ENCODE assay signal across 13 cellular contexts in the genomic region with DNA sequence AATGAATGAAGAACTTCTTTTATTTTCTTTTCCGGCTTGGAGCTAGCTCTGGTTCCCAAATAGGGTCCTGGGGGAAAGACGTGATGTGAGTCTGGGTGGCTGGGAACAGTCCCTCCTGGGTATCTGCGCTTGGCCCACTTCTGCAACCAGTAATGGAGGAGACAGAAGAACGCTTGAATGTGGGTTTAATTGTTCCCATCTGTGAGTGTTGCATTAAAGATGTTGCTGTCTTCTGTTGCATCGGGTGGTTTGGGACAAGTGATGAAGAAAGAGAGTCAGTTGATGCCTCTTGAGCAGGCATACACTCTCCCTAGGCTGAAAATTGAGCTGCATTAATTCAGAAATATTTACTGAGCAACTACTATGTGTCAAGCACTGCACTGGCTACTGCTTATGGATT.
DNase-seq lines count a peak whose midpoint lies in the region; ATAC-seq and TF ChIP-seq lines count a peak whose summit lies in the region.
"Had no signal": no experiment of that assay in that cellular context is flagged by ENCODE, and none has a peak within 500 bp of the region (broad histone marks: within the 10 kb centered on the region; RNA-seq: fewer than 3 reads in every experiment).

No MANE protein-coding gene starts in this region.

- H3K27ac Mint-ChIP-seq in endodermal cell, result no peak overlapping the region
- H3K27ac Mint-ChIP-seq: activated naive CD4-positive, alpha-beta T cell treated with anti-CD3 and anti-CD28 coated beads, Interleukin-2, amount 50 U/mL, for 72 hours had no signal

- H3K4me1 ChIP-seq in DND-41 (ENCODE audit: insufficient read depth, low read length) (peaks cover 23% of the 10 kb centered on the region), PC-3 (ENCODE audit: insufficient read depth, low read length) (peaks cover 10% of the 10 kb centered on the region; the same call in 1 of the 2 replicates), endodermal cell (ENCODE audit: control insufficient read depth, insufficient read depth, low read length) (no peaks in the 10 kb centered on the region), skeletal muscle satellite cell (ENCODE audit: control insufficient read depth, insufficient read depth, low read length) (peaks cover 12% of the 10 kb centered on the region), foreskin keratinocyte (no peaks in the 10 kb centered on the region)
- H3K4me1 ChIP-seq: testis had no signal

- H3K9ac ChIP-seq in DND-41 (ENCODE audit: low read depth, low read length), result peak overlapping the region; percentile 50
- no peak overlapping the region for H3K9ac ChIP-seq in PC-3 (ENCODE audit: low read length)
- no peak overlapping the region for H3K9ac ChIP-seq in endodermal cell (ENCODE audit: extremely low read depth, low read length, poor library complexity, severe bottlenecking)
- peak overlapping the region; percentile 69 for H3K9ac ChIP-seq in skeletal muscle satellite cell (ENCODE audit: low read depth, low read length)

- H3K27me3 Mint-ChIP-seq in endodermal cell (ENCODE audit: insufficient read depth), result peaks cover 56% of the 10 kb centered on the region

- peak; percentile 9 for DNase-seq in DND-41
- no peak for DNase-seq in PC-3
- DNase-seq in endodermal cell, result no peak
- DNase-seq in foreskin keratinocyte, result no peak
- DNase-seq: activated CD4-positive, alpha-beta T cell treated with anti-CD3 and anti-CD28 coated beads for 4 hours; KBM-7 had no signal

- H3K9me3 Mint-ChIP-seq in endodermal cell, result peaks cover 1% of the 10 kb centered on the region
- H3K9me3 Mint-ChIP-seq: activated naive CD4-positive, alpha-beta T cell treated with anti-CD3 and anti-CD28 coated beads, Interleukin-2, amount 50 U/mL, for 72 hours had no signal

- no peaks in the 10 kb centered on the region for H3K36me3 ChIP-seq in DND-41 (ENCODE audit: insufficient read depth, low read length)
- no peaks in the 10 kb centered on the region for H3K36me3 ChIP-seq in PC-3 (ENCODE audit: low read depth, low read length)
- no peaks in the 10 kb centered on the region for H3K36me3 ChIP-seq in endodermal cell (ENCODE audit: control insufficient read depth, insufficient read depth, low read length)
- H3K36me3 ChIP-seq in skeletal muscle satellite cell (ENCODE audit: insufficient read depth, low read length), result no peaks in the 10 kb centered on the region
- H3K36me3 ChIP-seq: neutrophil had no signal

- H4K20me1 ChIP-seq in DND-41 (ENCODE audit: insufficient read depth, low read length), result no peaks in the 10 kb centered on the region
- no peaks in the 10 kb centered on the region for H4K20me1 ChIP-seq in PC-3 (ENCODE audit: low read length)

- BruUV-seq in PC-3 (replicated peaks; lab: Mats Ljungman, UMichigan), result no TSS peak

- H3K79me2 ChIP-seq in DND-41 (ENCODE audit: insufficient read depth, low read length) (no peaks in the 10 kb centered on the region), PC-3 (ENCODE audit: low read length) (no peaks in the 10 kb centered on the region)

- H2AFZ ChIP-seq in DND-41 (ENCODE audit: low read depth, low read length) (peak overlapping the region; percentile 77), PC-3 (ENCODE audit: low read length) (no peak overlapping the region)

- POLR2A ChIA-PET in PC-3 (lab: Charles Lee; ENCODE audit: unreplicated experiment), result interaction anchor here (0.6 kb wide), 1 partner anchor 389 kb away, joined by 6 read pairs; no protein-coding TSS in a partner anchor

- CTCF ChIA-PET in PC-3 (lab: Charles Lee), result no interaction called here

- H3K4me3 Mint-ChIP-seq in endodermal cell, result no peak overlapping the region
- H3K4me3 Mint-ChIP-seq: GM23338 had no signal

- no peaks in the 10 kb centered on the region for H3K9me2 ChIP-seq in PC-3 (replicated peaks; ENCODE audit: low read length)

- intact Hi-C loops in PC-3 (cut with micrococcal nuclease), result no loop called here

- peaks cover 3% of the 10 kb centered on the region for H3K4me1 Mint-ChIP-seq in endodermal cell

- H3K4me3 ChIP-seq in DND-41 (ENCODE audit: low read depth in 1 of 2, low read length in 2 of 2), result peak overlapping the region; percentile 0 to 52; a peak in 3 of 4 replicates
- peak overlapping the region; percentile 61; the same call in 1 of the 2 replicates for H3K4me3 ChIP-seq in PC-3 (ENCODE audit: low read length)
- no peak overlapping the region for H3K4me3 ChIP-seq in endodermal cell (ENCODE audit: low read length)
- H3K4me3 ChIP-seq in skeletal muscle satellite cell (ENCODE audit: low read length), result peak overlapping the region; percentile 71
- H3K4me3 ChIP-seq: GM23338 had no signal

- 88 to 95% methylated on average over 1 to 5 of the region's 5 CpGs for WGBS in endodermal cell (ENCODE audit: insufficient coverage in 1 of 2, insufficient read length in 1 of 2), 2 experiments

- no peaks in the 10 kb centered on the region for H3F3A ChIP-seq in PC-3 (ENCODE audit: low read length, unreplicated experiment)

- H3K4me2 ChIP-seq in DND-41 (ENCODE audit: insufficient read depth, low read length), result peak overlapping the region; percentile 69
- H3K4me2 ChIP-seq in PC-3 (ENCODE audit: low read length), result peak overlapping the region; percentile 80
- H3K4me2 ChIP-seq in skeletal muscle satellite cell (ENCODE audit: low read length), result peak overlapping the region; percentile 88
- H3K4me2 ChIP-seq: GM23338 had no signal

- no peak for TF ChIP-seq CTCF in DND-41 (IDR thresholded peaks at IDR 0.05; ENCODE audit: borderline replicate concordance, extremely low read depth, low read length, poor library complexity, severe bottlenecking)
- TF ChIP-seq CTCF in PC-3 (conservative IDR thresholded peaks at IDR 0.05; ENCODE audit: low read depth, low read length), result no peak
- TF ChIP-seq CTCF in endodermal cell (conservative IDR thresholded peaks at IDR 0.05), result no peak
- TF ChIP-seq CTCF in foreskin keratinocyte (conservative IDR thresholded peaks at IDR 0.05), result no peak

- no peaks in the 10 kb centered on the region for H3K27me3 ChIP-seq in DND-41 (ENCODE audit: insufficient read depth, low read length, poor library complexity)
- peaks cover 13% of the 10 kb centered on the region; the same call in 1 of the 2 replicates for H3K27me3 ChIP-seq in PC-3 (ENCODE audit: low read length)
- H3K27me3 ChIP-seq in endodermal cell (ENCODE audit: control insufficient read depth, insufficient read depth, low read length, poor library complexity, severe bottlenecking), result no peaks in the 10 kb centered on the region
- H3K27me3 ChIP-seq in skeletal muscle satellite cell (ENCODE audit: control insufficient read depth, insufficient read depth, low read length), result no peaks in the 10 kb centered on the region
- H3K27me3 ChIP-seq in foreskin keratinocyte, result no peaks in the 10 kb centered on the region
- H3K27me3 ChIP-seq: neutrophil, testis had no signal

- H3K9me3 ChIP-seq in DND-41 (ENCODE audit: insufficient read depth, low read length, severe bottlenecking) (no peaks in the 10 kb centered on the region), PC-3 (ENCODE audit: low read length) (no peaks in the 10 kb centered on the region), endodermal cell (ENCODE audit: control insufficient read depth, low read length) (peaks cover 9% of the 10 kb centered on the region), skeletal muscle satellite cell (replicated peaks; ENCODE audit: low read length) (no peaks in the 10 kb centered on the region)
- H3K9me3 ChIP-seq: neutrophil, testis had no signal

- no peaks in the 10 kb centered on the region for H3K36me3 Mint-ChIP-seq in endodermal cell (ENCODE audit: low read depth)
- H3K36me3 Mint-ChIP-seq: activated naive CD4-positive, alpha-beta T cell treated with anti-CD3 and anti-CD28 coated beads, Interleukin-2, amount 50 U/mL, for 72 hours had no signal

- ATAC-seq in DND-41 (ENCODE audit: insufficient read depth, low read depth) (no peak), PC-3 (no peak), HG02885 (IDR thresholded peaks at IDR 0.05; ENCODE audit: poor library complexity, unreplicated experiment) (no peak), HG02840 (IDR thresholded peaks at IDR 0.05; ENCODE audit: low FRiP score, unreplicated experiment) (no peak), foreskin keratinocyte (no peak)
- ATAC-seq: GM23338 had no signal

- peak overlapping the region; percentile 89 for H3K27ac ChIP-seq in DND-41 (ENCODE audit: low read length)
- H3K27ac ChIP-seq in PC-3 (ENCODE audit: low read length), result no peak overlapping the region
- H3K27ac ChIP-seq in endodermal cell (ENCODE audit: low read depth, low read length), result peak overlapping the region; percentile 80
- H3K27ac ChIP-seq in foreskin keratinocyte, result no peak overlapping the region
- H3K27ac ChIP-seq: neutrophil, testis had no signal

Comparison
In these comparisons a context has a peak if more than half of its experiments do, and no peak if none do; other contexts are left out.
1. H3K27ac ChIP-seq: peak in DND-41 (single experiment) and endodermal cell (single experiment); none in PC-3 (single experiment) and foreskin keratinocyte (single experiment).
2. H3K9ac ChIP-seq: peak in DND-41 (single experiment) and skeletal muscle satellite cell (single experiment); none in PC-3 (single experiment) and endodermal cell (single experiment).
3. Peak in every context shown above with its lines, with median percentiles within 50 percentile points of each other: H3K4me2 ChIP-seq.